In genomic region chr10:48976208-48976607, GRCh38 we compare ENCODE assay signal across 8 cellular contexts. TPM values are rescaled to one million over a fixed set of nuclear protein-coding genes. Genes with fewer than 3 reads are reported as not detected.
DNase-seq lines count a peak whose midpoint lies in the region; ATAC-seq, FAIRE-seq and TF ChIP-seq lines count a peak whose summit lies in the region.

No MANE protein-coding gene starts in this region.

- CTCF ChIA-PET in A549 (lab: Yijun Ruan, JAX), result interaction anchor here (1.1 to 1.3 kb wide), 3 partner anchors 17 to 547 kb away, joined by 3 read pairs; no protein-coding TSS in a partner anchor

- DNase-seq in A549 (ENCODE audit: low read depth in 1 of 2, low spot score in 1 of 2) (peak; percentile 12 to 32), GM13977 (ENCODE audit: low spot score) (no peak), iPS DF 6.9 (ENCODE audit: low read depth, low spot score) (peak; percentile 13), GDM1 (lab: John Stamatoyannopoulos, UW) (no peak), sigmoid colon (no peak)
- no peak for DNase-seq in activated effector memory CD4-positive, alpha-beta T cell treated with Interleukin-2 at 50 U/mL for 16 hours

- TF ChIP-seq EP300 in A549 (IDR thresholded peaks at IDR 0.05), result no peak
- no peak for TF ChIP-seq EP300 in sigmoid colon (IDR thresholded peaks at IDR 0.05)

- peak; percentile 12 to 45; a peak in 2 of 5 replicates for TF ChIP-seq RAD21 in A549 (conservative IDR thresholded peaks at IDR 0.05 in 1 of 2, IDR thresholded peaks at IDR 0.05 in 1 of 2)

- peak; percentile 57 to 72; a peak in 4 of 6 replicates for ATAC-seq in A549
- ATAC-seq in HG03175 (IDR thresholded peaks at IDR 0.05; ENCODE audit: unreplicated experiment), result no peak

- H3K4me1 ChIP-seq in A549, result no peaks in the 10 kb centered on the region
- no peaks in the 10 kb centered on the region for H3K4me1 ChIP-seq in iPS DF 6.9 (ENCODE audit: control insufficient read depth, insufficient read depth, low read length)
- peaks cover 0 to 1% (median 0%) of the 10 kb centered on the region in 4 donors for H3K4me1 ChIP-seq in sigmoid colon

- H3K27ac ChIP-seq in A549, result no peak overlapping the region
- no peak overlapping the region for H3K27ac ChIP-seq in VCaP
- H3K27ac ChIP-seq in iPS DF 6.9 (ENCODE audit: low read length), result no peak overlapping the region
- H3K27ac ChIP-seq in sigmoid colon, result no peak overlapping the region

- TF ChIP-seq CTCF in A549 (IDR thresholded peaks at IDR 0.05) (peak; percentile 8; the same call in 1 of the 3 replicates), GM13977 (IDR thresholded peaks at IDR 0.05; ENCODE audit: extremely low read depth, insufficient read depth, missing control alignments) (peak; percentile 27), VCaP (conservative IDR thresholded peaks at IDR 0.05) (peak; percentile 74), sigmoid colon (IDR thresholded peaks at IDR 0.05) (no peak)

- in situ Hi-C loops in GM13977 (cut with MboI; ENCODE audit: low pct_unique_long_range_greater_than_20kb, low sequenced_read_pairs, unreplicated experiment), result loop anchor here (25.0 kb wide), 1 partner anchor 536 kb away; no protein-coding TSS in a partner anchor

- H3K4me3 ChIP-seq in A549 (no peak overlapping the region), iPS DF 6.9 (ENCODE audit: low read length) (no peak overlapping the region), sigmoid colon (no peak overlapping the region)

- intact Hi-C loops in sigmoid colon (cut with DNase I), result no loop called here

- H3K27me3 ChIP-seq in iPS DF 6.9 (ENCODE audit: control insufficient read depth, insufficient read depth, low read length), result no peaks in the 10 kb centered on the region
- H3K27me3 ChIP-seq in sigmoid colon, result no peaks in the 10 kb centered on the region

- H3K9me3 ChIP-seq in A549, result peaks cover 3% of the 10 kb centered on the region; the same call in 1 of the 3 replicates
- no peaks in the 10 kb centered on the region for H3K9me3 ChIP-seq in iPS DF 6.9 (ENCODE audit: control insufficient read depth, insufficient read depth, low read length)
- H3K9me3 ChIP-seq in sigmoid colon, result no peaks in the 10 kb centered on the region

- H3K4me2 ChIP-seq in A549, result no peak overlapping the region

- POLR2A ChIA-PET in A549 (lab: Yijun Ruan, JAX), result no interaction called here

- no peak for FAIRE-seq in A549 (lab: Jason Lieb, UNC)

- no peaks in the 10 kb centered on the region for H3K36me3 ChIP-seq in iPS DF 6.9 (ENCODE audit: control insufficient read depth, insufficient read depth, low read length)
- H3K36me3 ChIP-seq in sigmoid colon, result no peaks in the 10 kb centered on the region

- no peak for TF ChIP-seq POLR2A in A549 (IDR thresholded peaks at IDR 0.05; ENCODE audit: low read length)
- no peak for TF ChIP-seq POLR2A in sigmoid colon (IDR thresholded peaks at IDR 0.05)

TF ChIP-seq in A549, 52 proteins besides CTCF, POLR2A, EP300 and RAD21:
- TF ChIP-seq ZSCAN20 (CRISPR knock-in tag; IDR thresholded peaks at IDR 0.05) (no peak), SMC3 (IDR thresholded peaks at IDR 0.05) (0 out of 3 replicates have a peak, but pooled peaks have one; percentile 17)

RNA-seq across cellular contexts. Expression of gene LRRC18, which starts 36.6 kb away (rescaled TPM):
- polyA plus RNA-seq in A549 (2011; rRNA removed) (not detected in 2 replicates), A549 (2017; fragmentation: RNase III; extraction: RNeasy Plus Mini Kit Qiagen cat#74134 plus additional on column Dnase treatment) (not detected in 3 replicates), sigmoid colon (under 1 TPM in 1 of 3 donors, not detected in 2; 0.15 TPM)
- not detected in 2 replicates for polyA plus RNA-seq in A549 (2012; cell fraction: cytosol; rRNA removed)
- polyA plus RNA-seq in A549 (2012; cell fraction: nucleus; rRNA removed), result not detected in 2 replicates
- polyA minus RNA-seq in A549 (2011; rRNA and poly(A)+ RNA removed), result not detected in 2 replicates
- not detected for total RNA-seq in sigmoid colon

Comparison
In these comparisons a context has a peak if more than half of its experiments do, and no peak if none do; other contexts are left out.
1. DNase-seq: peak in A549 (2 of 2) and iPS DF 6.9 (single experiment); none in GM13977 (single experiment), GDM1 (single experiment), activated effector memory CD4-positive, alpha-beta T cell treated with Interleukin-2 at 50 U/mL for 16 hours (single experiment) and sigmoid colon (single experiment).
2. CTCF ChIP-seq: peak in A549 (single experiment), GM13977 (single experiment) and VCaP (single experiment); none in sigmoid colon (0 of 4).